In the genomic region with DNA sequence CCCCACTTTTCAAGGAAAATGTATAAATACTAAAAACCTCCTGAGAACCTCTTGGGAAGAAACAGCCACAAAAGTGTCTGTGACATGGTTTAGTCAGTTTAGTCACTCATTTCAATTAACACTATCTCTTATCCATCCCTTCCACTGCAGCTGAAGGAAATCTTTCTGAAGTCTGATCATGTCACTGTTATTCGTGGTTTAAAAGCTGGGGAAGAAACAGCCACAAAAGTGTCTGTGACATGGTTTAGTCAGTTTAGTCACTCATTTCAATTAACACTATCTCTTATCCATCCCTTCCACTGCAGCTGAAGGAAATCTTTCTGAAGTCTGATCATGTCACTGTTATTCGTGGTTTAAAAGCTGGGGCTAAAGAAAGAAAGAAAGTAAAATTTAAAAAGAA, we compare ENCODE assay signal across 7 cellular contexts. TPM values are rescaled to one million over a fixed set of nuclear protein-coding genes. Genes with fewer than 3 reads are reported as not detected.
DNase-seq lines count a peak whose midpoint lies in the region; ATAC-seq and TF ChIP-seq lines count a peak whose summit lies in the region.
"Not testable (repeated sequence)": the region's sequence is repeated elsewhere in the genome, so short reads cannot be mapped to it uniquely, and the experiment has no call there.
"Had no signal": no experiment of that assay in that cellular context is flagged by ENCODE, and none has a peak within 500 bp of the region (broad histone marks: within the 10 kb centered on the region; RNA-seq: fewer than 3 reads in every experiment).

No MANE protein-coding gene starts in this region.

- peaks cover 12% of the 10 kb centered on the region for H3K36me3 ChIP-seq in HUES6 (ENCODE audit: control insufficient read depth, insufficient read depth, low read length)

- DNase-seq in CD4-positive, alpha-beta T cell; activated CD4-positive, alpha-beta memory T cell treated with anti-CD3 and anti-CD28 coated beads for 36 hours; activated naive CD8-positive, alpha-beta T cell treated with anti-CD3 and anti-CD28 coated beads for 36 hours; glutamatergic neuron; stimulated activated effector memory CD8-positive, alpha-beta T cell treated with anti-CD3 and anti-CD28 coated beads, Interleukin-12 subunit alpha, Interleukin-12 subunit beta, amount 100 ng/mL, for 72 hours (ENCODE audit: low spot score in 2 of 2): not testable (repeated sequence)

- not testable (repeated sequence) for H3K9ac ChIP-seq in HUES6 (ENCODE audit: low read length)

- not testable (repeated sequence) for H3K9me3 Mint-ChIP-seq in CD4-positive, alpha-beta T cell; activated CD4-positive, alpha-beta memory T cell treated with anti-CD3 and anti-CD28 coated beads for 36 hours; activated naive CD8-positive, alpha-beta T cell treated with anti-CD3 and anti-CD28 coated beads for 36 hours; stimulated activated effector memory CD8-positive, alpha-beta T cell treated with anti-CD3 and anti-CD28 coated beads, Interleukin-12 subunit alpha, Interleukin-12 subunit beta, amount 100 ng/mL, for 72 hours
- H3K9me3 Mint-ChIP-seq in glutamatergic neuron (ENCODE audit: unreplicated experiment), result peaks cover 23% of the 10 kb centered on the region

- H3K36me3 Mint-ChIP-seq in CD4-positive, alpha-beta T cell (ENCODE audit: low read depth), result peaks cover 23% of the 10 kb centered on the region
- peaks cover 12% of the 10 kb centered on the region for H3K36me3 Mint-ChIP-seq in activated CD4-positive, alpha-beta memory T cell treated with anti-CD3 and anti-CD28 coated beads for 36 hours
- H3K36me3 Mint-ChIP-seq in activated naive CD8-positive, alpha-beta T cell treated with anti-CD3 and anti-CD28 coated beads for 36 hours, result peaks cover 18% of the 10 kb centered on the region
- not testable (repeated sequence) for H3K36me3 Mint-ChIP-seq in glutamatergic neuron (ENCODE audit: unreplicated experiment)
- H3K36me3 Mint-ChIP-seq in stimulated activated effector memory CD8-positive, alpha-beta T cell treated with anti-CD3 and anti-CD28 coated beads, Interleukin-12 subunit alpha, Interleukin-12 subunit beta, amount 100 ng/mL, for 72 hours, result peaks cover 40% of the 10 kb centered on the region

- CTCF ChIA-PET in CD4-positive, alpha-beta T cell (lab: Charles Lee), result interaction anchor here (2.6 kb wide), 1 partner anchor 11 kb away, joined by 16 read pairs; no protein-coding TSS in a partner anchor
- CTCF ChIA-PET in activated CD4-positive, alpha-beta memory T cell treated with anti-CD3 and anti-CD28 coated beads for 36 hours (lab: Charles Lee), result interaction anchor here (0.6 to 1.3 kb wide), 2 partner anchors 43 to 183 kb away, joined by 3 to 4 read pairs; no protein-coding TSS in a partner anchor

- intact Hi-C loops in CD4-positive, alpha-beta T cell (cut with DNase I, micrococcal nuclease), result loop anchor here in 1 of 2 experiments (10.0 kb wide), 1 partner anchor 161 kb away; a partner anchor contains a TSS
- intact Hi-C loops in activated CD4-positive, alpha-beta memory T cell treated with anti-CD3 and anti-CD28 coated beads for 36 hours (cut with micrococcal nuclease), result loop anchor here (2.0 kb wide), 3 partner anchors 33 to 163 kb away; a partner anchor contains a TSS

- not testable (repeated sequence) for H3K27me3 Mint-ChIP-seq in CD4-positive, alpha-beta T cell; activated CD4-positive, alpha-beta memory T cell treated with anti-CD3 and anti-CD28 coated beads for 36 hours; activated naive CD8-positive, alpha-beta T cell treated with anti-CD3 and anti-CD28 coated beads for 36 hours
- peaks cover 33% of the 10 kb centered on the region for H3K27me3 Mint-ChIP-seq in glutamatergic neuron (ENCODE audit: unreplicated experiment)

- peaks cover 30% of the 10 kb centered on the region for H3K4me1 Mint-ChIP-seq in CD4-positive, alpha-beta T cell (ENCODE audit: low read depth)
- H3K4me1 Mint-ChIP-seq in activated CD4-positive, alpha-beta memory T cell treated with anti-CD3 and anti-CD28 coated beads for 36 hours (ENCODE audit: low read depth), result peaks cover 35% of the 10 kb centered on the region
- H3K4me1 Mint-ChIP-seq in activated naive CD8-positive, alpha-beta T cell treated with anti-CD3 and anti-CD28 coated beads for 36 hours, result peaks cover 38% of the 10 kb centered on the region
- H3K4me1 Mint-ChIP-seq in glutamatergic neuron (ENCODE audit: low read depth, unreplicated experiment), result peaks cover 35% of the 10 kb centered on the region
- peaks cover 35% of the 10 kb centered on the region for H3K4me1 Mint-ChIP-seq in stimulated activated effector memory CD8-positive, alpha-beta T cell treated with anti-CD3 and anti-CD28 coated beads, Interleukin-12 subunit alpha, Interleukin-12 subunit beta, amount 100 ng/mL, for 72 hours

- not testable (repeated sequence) for H3K9me3 ChIP-seq in CD4-positive, alpha-beta T cell (ENCODE audit: control insufficient read depth, low read length); HUES6 (ENCODE audit: control insufficient read depth, insufficient read depth, low read depth, low read length)

- H3K4me1 ChIP-seq in HUES6 (ENCODE audit: control insufficient read depth, insufficient read depth, low read length), result peaks cover 26% of the 10 kb centered on the region

- peak overlapping the region; percentile 97 for H3K4me3 Mint-ChIP-seq in CD4-positive, alpha-beta T cell
- H3K4me3 Mint-ChIP-seq in activated CD4-positive, alpha-beta memory T cell treated with anti-CD3 and anti-CD28 coated beads for 36 hours, result not testable (repeated sequence)
- peak overlapping the region; percentile 93 for H3K4me3 Mint-ChIP-seq in activated naive CD8-positive, alpha-beta T cell treated with anti-CD3 and anti-CD28 coated beads for 36 hours
- peak overlapping the region; percentile 98 for H3K4me3 Mint-ChIP-seq in glutamatergic neuron (ENCODE audit: unreplicated experiment)
- peak overlapping the region; percentile 96 for H3K4me3 Mint-ChIP-seq in stimulated activated effector memory CD8-positive, alpha-beta T cell treated with anti-CD3 and anti-CD28 coated beads, Interleukin-12 subunit alpha, Interleukin-12 subunit beta, amount 100 ng/mL, for 72 hours

- not testable (repeated sequence) for H3K27me3 ChIP-seq in CD4-positive, alpha-beta T cell (ENCODE audit: control insufficient read depth, insufficient read depth, low read length); HUES6 (ENCODE audit: control insufficient read depth, insufficient read depth, low read length)

- not testable (repeated sequence) for H3K27ac ChIP-seq in CD4-positive, alpha-beta T cell (ENCODE audit: low read depth, low read length)
- 0 out of 2 replicates have a peak overlapping the region, but pooled peaks have one; percentile 88 for H3K27ac ChIP-seq in HUES6 (ENCODE audit: low read depth, low read length)

- H3K27ac Mint-ChIP-seq in CD4-positive, alpha-beta T cell, result not testable (repeated sequence)
- peak overlapping the region; percentile 94 for H3K27ac Mint-ChIP-seq in activated CD4-positive, alpha-beta memory T cell treated with anti-CD3 and anti-CD28 coated beads for 36 hours
- H3K27ac Mint-ChIP-seq in activated naive CD8-positive, alpha-beta T cell treated with anti-CD3 and anti-CD28 coated beads for 36 hours, result peak overlapping the region; percentile 19
- H3K27ac Mint-ChIP-seq in glutamatergic neuron (ENCODE audit: unreplicated experiment), result peak overlapping the region; percentile 99
- H3K27ac Mint-ChIP-seq in stimulated activated effector memory CD8-positive, alpha-beta T cell treated with anti-CD3 and anti-CD28 coated beads, Interleukin-12 subunit alpha, Interleukin-12 subunit beta, amount 100 ng/mL, for 72 hours, result peak overlapping the region; percentile 97

- POLR2A ChIA-PET in CD4-positive, alpha-beta T cell (lab: Charles Lee), result interaction anchor here (0.6 to 1.7 kb wide), 2 partner anchors 27 to 724 kb away, joined by 3 to 6 read pairs; a partner anchor contains a TSS
- POLR2A ChIA-PET in activated CD4-positive, alpha-beta memory T cell treated with anti-CD3 and anti-CD28 coated beads for 36 hours (lab: Charles Lee), result interaction anchor here (0.9 to 2.4 kb wide), 4 partner anchors 11 to 28 kb away, joined by 3 to 9 read pairs (median 6); a partner anchor contains a TSS

- not testable (repeated sequence) for TF ChIP-seq CTCF in CD4-positive, alpha-beta T cell (IDR thresholded peaks at IDR 0.05); glutamatergic neuron (IDR thresholded peaks at IDR 0.05; ENCODE audit: partially characterized antibody, unreplicated experiment)

- not testable (repeated sequence) for ATAC-seq in CD4-positive, alpha-beta T cell (ENCODE audit: poor library complexity)
- peak; percentile 27 for ATAC-seq in stimulated activated effector memory CD8-positive, alpha-beta T cell treated with anti-CD3 and anti-CD28 coated beads, Interleukin-12 subunit alpha, Interleukin-12 subunit beta, amount 100 ng/mL, for 72 hours

- not testable (repeated sequence) for H3K4me3 ChIP-seq in HUES6 (ENCODE audit: low read depth, low read length)

RNA-seq across cellular contexts. Expression of a gene that starts 1.8 kb away (rescaled TPM):
- 10 to 100 TPM; 18.1 to 24.1 TPM for total RNA-seq in CD4-positive, alpha-beta T cell
- 100 to 1,000 TPM; 479 to 481 TPM for total RNA-seq in activated CD4-positive, alpha-beta memory T cell treated with anti-CD3 and anti-CD28 coated beads for 36 hours
- 100 to 1,000 TPM; 746 to 755 TPM for total RNA-seq in activated naive CD8-positive, alpha-beta T cell treated with anti-CD3 and anti-CD28 coated beads for 36 hours
- total RNA-seq in glutamatergic neuron (ENCODE audit: unreplicated experiment), result 1,754 TPM

RNA-seq across cellular contexts. Expression of a gene that starts 23.4 kb away (rescaled TPM):
- total RNA-seq in CD4-positive, alpha-beta T cell, result under 1 TPM; 0.27 to 0.81 TPM
- total RNA-seq in activated CD4-positive, alpha-beta memory T cell treated with anti-CD3 and anti-CD28 coated beads for 36 hours, result 1 to 10 TPM; 6.0 to 6.2 TPM
- total RNA-seq in activated naive CD8-positive, alpha-beta T cell treated with anti-CD3 and anti-CD28 coated beads for 36 hours, result 10 to 100 TPM; 10.3 to 10.5 TPM
- 2.5 TPM for total RNA-seq in glutamatergic neuron (ENCODE audit: unreplicated experiment)

RNA-seq across cellular contexts. Expression of a gene that starts 23.6 kb away (rescaled TPM):
- total RNA-seq in CD4-positive, alpha-beta T cell, result under 1 TPM; 0.42 to 0.58 TPM
- total RNA-seq in activated CD4-positive, alpha-beta memory T cell treated with anti-CD3 and anti-CD28 coated beads for 36 hours, result 1 to 10 TPM; 5.1 to 5.7 TPM
- 1 to 10 TPM; 5.2 to 5.5 TPM for total RNA-seq in activated naive CD8-positive, alpha-beta T cell treated with anti-CD3 and anti-CD28 coated beads for 36 hours
- 9.8 TPM for total RNA-seq in glutamatergic neuron (ENCODE audit: unreplicated experiment)
- total RNA-seq: ascending aorta had no signal

RNA-seq across cellular contexts. Expression of a gene that starts 27.1 kb away (rescaled TPM):
- 10 to 100 TPM; 25.3 to 31.0 TPM for total RNA-seq in CD4-positive, alpha-beta T cell
- total RNA-seq in activated CD4-positive, alpha-beta memory T cell treated with anti-CD3 and anti-CD28 coated beads for 36 hours, result 100 to 1,000 TPM; 184 TPM
- 100 to 1,000 TPM; 181 to 203 TPM for total RNA-seq in activated naive CD8-positive, alpha-beta T cell treated with anti-CD3 and anti-CD28 coated beads for 36 hours
- total RNA-seq in glutamatergic neuron (ENCODE audit: unreplicated experiment), result 182 TPM

RNA-seq across cellular contexts. Expression of a gene that starts 32.6 kb away (rescaled TPM):
- 1 to 10 TPM; 2.8 to 3.4 TPM for total RNA-seq in CD4-positive, alpha-beta T cell
- 1 to 10 TPM; 4.6 to 6.0 TPM for total RNA-seq in activated CD4-positive, alpha-beta memory T cell treated with anti-CD3 and anti-CD28 coated beads for 36 hours
- total RNA-seq in activated naive CD8-positive, alpha-beta T cell treated with anti-CD3 and anti-CD28 coated beads for 36 hours, result 1 to 10 TPM; 2.4 to 2.9 TPM
- 3.3 TPM for total RNA-seq in glutamatergic neuron (ENCODE audit: unreplicated experiment)

Comparison
In these comparisons a context has a peak if more than half of its experiments do, and no peak if none do; other contexts are left out.
1. RNA of a gene that starts 1.8 kb away (total RNA-seq): 1,754 TPM in glutamatergic neuron (single experiment), 746 to 755 TPM in activated naive CD8-positive, alpha-beta T cell treated with anti-CD3 and anti-CD28 coated beads for 36 hours and 479 to 481 TPM in activated CD4-positive, alpha-beta memory T cell treated with anti-CD3 and anti-CD28 coated beads for 36 hours; 18.1 to 24.1 TPM in CD4-positive, alpha-beta T cell; every median in the first group is over 10 times any median in the second.